10 cellular contexts compared by ENCODE assay signal in genomic region chr16:75244225-75244792, GRCh38. TPM values are rescaled to one million over a fixed set of nuclear protein-coding genes. Genes with fewer than 3 reads are reported as not detected.
DNase-seq lines count a peak whose midpoint lies in the region; ATAC-seq and TF ChIP-seq lines count a peak whose summit lies in the region.
"Had no signal": no experiment of that assay in that cellular context is flagged by ENCODE, and none has a peak within 500 bp of the region (broad histone marks: within the 10 kb centered on the region; RNA-seq: fewer than 3 reads in every experiment).

No MANE protein-coding gene starts in this region.

- H3K36me3 ChIP-seq in BLaER1 treated with 17β-estradiol and CSF1 and Interleukin-3, amounts not matched to agents 10 nM and 100 nM: no peaks in the 10 kb centered on the region
- peaks cover 85% of the 10 kb centered on the region for H3K36me3 ChIP-seq in NT2/D1 (ENCODE audit: insufficient read depth, insufficient read length, low read length)

- H3K4me2 ChIP-seq in BLaER1 treated with 17β-estradiol and CSF1 and Interleukin-3, amounts not matched to agents 10 nM and 100 nM: peak overlapping the region; percentile 73 to 90 (median 81)

- H3K4me3 ChIP-seq in BLaER1 treated with 17β-estradiol and CSF1 and Interleukin-3, amounts not matched to agents 10 nM and 100 nM: no peak overlapping the region
- H3K4me3 ChIP-seq in NT2/D1 (ENCODE audit: insufficient read length, low read depth): no peak overlapping the region

- no peaks in the 10 kb centered on the region for H3K9me3 Mint-ChIP-seq in neural crest cell
- no peaks in the 10 kb centered on the region for H3K9me3 Mint-ChIP-seq in activated CD4-positive, alpha-beta memory T cell treated with anti-CD3 and anti-CD28 coated beads, Interleukin-2, amount 10 ng/mL, durations not matched to agents 7 days and 5 days

- no peaks in the 10 kb centered on the region for H3K9me3 ChIP-seq in BLaER1 treated with 17β-estradiol and CSF1 and Interleukin-3, amounts not matched to agents 10 nM and 100 nM (replicated peaks in 1 of 11)
- no peaks in the 10 kb centered on the region for H3K9me3 ChIP-seq in NT2/D1 (ENCODE audit: insufficient read depth, low read length)

- H3K27ac ChIP-seq in BLaER1 treated with 17β-estradiol and CSF1 and Interleukin-3, amounts not matched to agents 10 nM and 100 nM: peak overlapping the region in 7 of 11 experiments; percentile 8 to 55 (median 34); a peak in 9 of 22 replicates
- H3K27ac ChIP-seq in epithelial cell of prostate: peak overlapping the region; percentile 87

- peak overlapping the region; percentile 94 for H3K27ac Mint-ChIP-seq in neural crest cell (ENCODE audit: unreplicated experiment)
- no peak overlapping the region for H3K27ac Mint-ChIP-seq in activated CD4-positive, alpha-beta memory T cell treated with anti-CD3 and anti-CD28 coated beads, Interleukin-2, amount 10 ng/mL, durations not matched to agents 7 days and 5 days

- DNase-seq in NT2/D1 (ENCODE audit: low read depth, low spot score) (no peak), epithelial cell of prostate (ENCODE audit: low read depth, low spot score) (no peak), neural crest cell (ENCODE audit: low read depth, low spot score) (no peak), NCI-H526 treated with DMSO at 0.1 percent for 48 hours (lab: John Stamatoyannopoulos, UW) (no peak), COLO829 (ENCODE audit: low spot score) (no peak)
- no peak for DNase-seq in activated CD4-positive, alpha-beta memory T cell treated with anti-CD3 and anti-CD28 coated beads, Interleukin-2, amount 10 ng/mL, durations not matched to agents 7 days and 5 days
- DNase-seq: activated CD4-positive, alpha-beta T cell treated with anti-CD3 and anti-CD28 coated beads, Interleukin-2, amount 50 U/mL, for 1 hour; stimulated activated naive CD4-positive, alpha-beta T cell treated with Interleukin-2 at 50 U/mL for 16 hours had no signal

- no peaks in the 10 kb centered on the region for H3K27me3 Mint-ChIP-seq in neural crest cell (ENCODE audit: low read depth)
- peaks cover 13% of the 10 kb centered on the region for H3K27me3 Mint-ChIP-seq in activated CD4-positive, alpha-beta memory T cell treated with anti-CD3 and anti-CD28 coated beads, Interleukin-2, amount 10 ng/mL, durations not matched to agents 7 days and 5 days

- peaks cover 21 to 92% (median 31%) of the 10 kb centered on the region in 11 experiments for H3K27me3 ChIP-seq in BLaER1 treated with 17β-estradiol and CSF1 and Interleukin-3, amounts not matched to agents 10 nM and 100 nM
- H3K27me3 ChIP-seq in NT2/D1 (ENCODE audit: insufficient read depth, insufficient read length): no peaks in the 10 kb centered on the region

- H3K4me1 ChIP-seq in BLaER1 treated with 17β-estradiol and CSF1 and Interleukin-3, amounts not matched to agents 10 nM and 100 nM: peaks cover 19 to 34% (median 28%) of the 10 kb centered on the region in 10 experiments
- peaks cover 59% of the 10 kb centered on the region for H3K4me1 ChIP-seq in NT2/D1 (ENCODE audit: insufficient read depth, insufficient read length)

- peaks cover 0 to 100% (median 27%) of the 10 kb centered on the region in 11 experiments; a peak in 19 of 22 replicates for H4K20me1 ChIP-seq in BLaER1 treated with 17β-estradiol and CSF1 and Interleukin-3, amounts not matched to agents 10 nM and 100 nM

- H3K9ac ChIP-seq in BLaER1 treated with 17β-estradiol and CSF1 and Interleukin-3, amounts not matched to agents 10 nM and 100 nM: peak overlapping the region in 4 of 11 experiments; percentile 3 to 30 (median 18); a peak in 4 of 22 replicates
- peak overlapping the region; percentile 71 for H3K9ac ChIP-seq in NT2/D1 (ENCODE audit: insufficient read length, low read depth)

- H3K4me1 Mint-ChIP-seq in neural crest cell: peaks cover 70% of the 10 kb centered on the region
- no peaks in the 10 kb centered on the region for H3K4me1 Mint-ChIP-seq in activated CD4-positive, alpha-beta memory T cell treated with anti-CD3 and anti-CD28 coated beads, Interleukin-2, amount 10 ng/mL, durations not matched to agents 7 days and 5 days

- TF ChIP-seq CTCF in neural crest cell (conservative IDR thresholded peaks at IDR 0.05): no peak

- no peaks in the 10 kb centered on the region for H3K36me3 Mint-ChIP-seq in neural crest cell (ENCODE audit: low read depth)
- no peaks in the 10 kb centered on the region for H3K36me3 Mint-ChIP-seq in activated CD4-positive, alpha-beta memory T cell treated with anti-CD3 and anti-CD28 coated beads, Interleukin-2, amount 10 ng/mL, durations not matched to agents 7 days and 5 days (ENCODE audit: low read depth)

- ATAC-seq in GM21723 (IDR thresholded peaks at IDR 0.05; ENCODE audit: unreplicated experiment): no peak

- CTCF ChIA-PET in activated CD4-positive, alpha-beta memory T cell treated with anti-CD3 and anti-CD28 coated beads, Interleukin-2, amount 10 ng/mL, durations not matched to agents 7 days and 5 days (lab: Charles Lee): interaction anchor here (1.6 kb wide), 1 partner anchor 11 kb away, joined by 3 read pairs; no protein-coding TSS in a partner anchor

- H3K4me3 Mint-ChIP-seq in neural crest cell: peak overlapping the region; percentile 69
- H3K4me3 Mint-ChIP-seq in activated CD4-positive, alpha-beta memory T cell treated with anti-CD3 and anti-CD28 coated beads, Interleukin-2, amount 10 ng/mL, durations not matched to agents 7 days and 5 days: no peak overlapping the region

- POLR2A ChIA-PET in activated CD4-positive, alpha-beta memory T cell treated with anti-CD3 and anti-CD28 coated beads, Interleukin-2, amount 10 ng/mL, durations not matched to agents 7 days and 5 days (lab: Charles Lee): no interaction called here

RNA-seq across cellular contexts. Expression of gene BCAR1, which starts 7.1 kb away (rescaled TPM):
- 63.8 and 64.0 TPM in 2 replicates for total RNA-seq in neural crest cell
- not detected for total RNA-seq in activated CD4-positive, alpha-beta memory T cell treated with anti-CD3 and anti-CD28 coated beads, Interleukin-2, amount 10 ng/mL, durations not matched to agents 7 days and 5 days

RNA-seq across cellular contexts. Expression of gene CTRB1, which starts 25.5 kb away (rescaled TPM):
- not detected in 2 replicates for total RNA-seq in neural crest cell
- total RNA-seq in activated CD4-positive, alpha-beta memory T cell treated with anti-CD3 and anti-CD28 coated beads, Interleukin-2, amount 10 ng/mL, durations not matched to agents 7 days and 5 days: not detected

RNA-seq across cellular contexts. Expression of gene CTRB2, which starts 37.3 kb away (rescaled TPM):
- total RNA-seq in neural crest cell: not detected in 2 replicates
- not detected for total RNA-seq in activated CD4-positive, alpha-beta memory T cell treated with anti-CD3 and anti-CD28 coated beads, Interleukin-2, amount 10 ng/mL, durations not matched to agents 7 days and 5 days

Comparison
In these comparisons a context has a peak if more than half of its experiments do, and no peak if none do; other contexts are left out.
1. RNA of gene BCAR1, which starts 7.1 kb away (total RNA-seq): 63.8 to 64.0 TPM in neural crest cell; not detected in activated CD4-positive, alpha-beta memory T cell treated with anti-CD3 and anti-CD28 coated beads, Interleukin-2, amount 10 ng/mL, durations not matched to agents 7 days and 5 days; every median in the first group is over 10 times any median in the second.